Comparison of ENCODE assay signal across 9 cellular contexts in the genomic region with DNA sequence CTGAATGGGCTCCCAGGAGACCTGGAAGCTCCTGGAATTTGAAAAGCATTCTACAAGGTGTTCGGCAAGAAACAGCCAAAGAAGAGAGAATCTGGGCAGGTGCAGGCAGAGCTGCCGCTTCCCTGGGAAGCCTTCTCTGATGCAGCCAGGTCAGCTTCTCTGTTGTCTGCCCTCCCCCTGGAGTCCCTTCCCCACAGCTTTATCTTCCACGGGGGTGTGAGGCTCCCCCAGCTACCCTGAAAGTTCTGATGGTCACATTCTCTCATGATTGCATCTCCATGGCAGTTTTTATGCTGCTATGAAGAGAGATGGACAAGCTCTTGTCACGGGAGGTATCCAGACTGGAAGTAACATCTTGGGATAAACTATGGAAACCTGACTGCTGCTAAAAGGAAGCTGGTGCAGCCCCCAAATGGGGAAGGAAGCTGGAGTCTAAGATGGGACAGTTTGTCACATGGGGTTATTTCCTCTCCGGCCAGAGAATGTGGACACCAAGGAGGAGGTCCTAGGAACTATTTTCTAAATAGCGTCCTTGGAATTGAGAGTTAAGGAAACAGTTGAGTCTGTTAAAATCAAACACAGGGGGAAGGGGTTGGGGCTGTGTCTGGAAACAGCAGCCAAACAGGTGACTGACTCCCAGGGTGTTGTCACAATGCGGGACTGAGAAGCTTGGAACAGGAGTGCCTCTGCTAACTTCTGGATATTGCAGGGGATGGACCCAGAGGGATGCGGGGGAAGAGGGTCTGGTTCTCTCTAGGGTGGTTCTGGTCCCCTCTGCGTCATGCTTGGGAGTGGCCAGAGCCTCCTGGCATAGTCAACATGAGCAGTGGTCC.
DNase-seq lines count a peak whose midpoint lies in the region; ATAC-seq and TF ChIP-seq lines count a peak whose summit lies in the region.
"Had no signal": no experiment of that assay in that cellular context is flagged by ENCODE, and none has a peak within 500 bp of the region (broad histone marks: within the 10 kb centered on the region; RNA-seq: fewer than 3 reads in every experiment).

No MANE protein-coding gene starts in this region.

- H3K27ac ChIP-seq in left lung (peak overlapping the region in 1 of 2 donors; percentile 53), spleen (peak overlapping the region in 5 of 8 donors; percentile 20 to 48 (median 42))
- H3K27ac ChIP-seq: vagina had no signal

- H3K36me3 ChIP-seq in left lung = peaks cover 0 to 80% of the 10 kb centered on the region in 2 donors
- peaks cover 0 to 100% (median 65%) of the 10 kb centered on the region in 6 donors for H3K36me3 ChIP-seq in spleen

- 51 to 72% (median 58%) methylated on average over 9 of the region's 9 CpGs for WGBS in spleen, 5 donors

- no peak for TF ChIP-seq POLR2A in spleen (IDR thresholded peaks at IDR 0.05)

- H3K4me1 ChIP-seq in left lung (peaks cover 4 to 28% of the 10 kb centered on the region in 2 donors), spleen (peaks cover 22 to 82% (median 47%) of the 10 kb centered on the region in 6 donors)

- no peak for ATAC-seq in activated CD8-positive, alpha-beta T cell treated with anti-CD3 and anti-CD28 coated beads, Interleukin-2, amount 10 ng/mL, durations not matched to agents 7 days and 5 days
- ATAC-seq in left lung (peak; percentile 10), GM18519 (IDR thresholded peaks at IDR 0.05; ENCODE audit: low FRiP score, unreplicated experiment) (no peak)

- peaks cover 17% of the 10 kb centered on the region for H3K36me3 Mint-ChIP-seq in HFFc6 (ENCODE audit: low read depth)
- H3K36me3 Mint-ChIP-seq in activated CD8-positive, alpha-beta T cell treated with anti-CD3 and anti-CD28 coated beads, Interleukin-2, amount 10 ng/mL, durations not matched to agents 7 days and 5 days (ENCODE audit: low read depth) = peaks cover 20% of the 10 kb centered on the region

- H3K4me3 ChIP-seq in left lung = no peak overlapping the region
- no peak overlapping the region for H3K4me3 ChIP-seq in spleen
- H3K4me3 ChIP-seq: vagina had no signal

- H3K4me1 Mint-ChIP-seq in HFFc6 (ENCODE audit: low read depth) = peaks cover 9% of the 10 kb centered on the region; the same call in 1 of the 2 replicates
- peaks cover 3% of the 10 kb centered on the region for H3K4me1 Mint-ChIP-seq in activated CD8-positive, alpha-beta T cell treated with anti-CD3 and anti-CD28 coated beads, Interleukin-2, amount 10 ng/mL, durations not matched to agents 7 days and 5 days (ENCODE audit: low read depth)

- no peak overlapping the region for H3K4me3 Mint-ChIP-seq in HFFc6
- no peak overlapping the region for H3K4me3 Mint-ChIP-seq in activated CD8-positive, alpha-beta T cell treated with anti-CD3 and anti-CD28 coated beads, Interleukin-2, amount 10 ng/mL, durations not matched to agents 7 days and 5 days

- peaks cover 6% of the 10 kb centered on the region for H3K27me3 Mint-ChIP-seq in HFFc6 (ENCODE audit: insufficient read depth)
- no peaks in the 10 kb centered on the region for H3K27me3 Mint-ChIP-seq in activated CD8-positive, alpha-beta T cell treated with anti-CD3 and anti-CD28 coated beads, Interleukin-2, amount 10 ng/mL, durations not matched to agents 7 days and 5 days (ENCODE audit: low read depth)

- DNase-seq in HFFc6 (no peak), left lung (peak in 1 of 2 donors; percentile 36), spleen (no peak), OCI-M2 (lab: John Stamatoyannopoulos, UW; ENCODE audit: unreplicated experiment) (no peak), AG20443 (ENCODE audit: low spot score) (no peak)
- no peak for DNase-seq in activated CD8-positive, alpha-beta T cell treated with anti-CD3 and anti-CD28 coated beads, Interleukin-2, amount 10 ng/mL, durations not matched to agents 7 days and 5 days
- DNase-seq: NCI-H510A treated with DMSO at 0.1 percent for 48 hours had no signal

- intact Hi-C loops in left lung (cut with DNase I) (no loop called here), spleen (cut with DNase I; ENCODE audit: low total_unique reads) (no loop called here)

- peak overlapping the region; percentile 8; the same call in 1 of the 2 replicates for H3K27ac Mint-ChIP-seq in HFFc6
- peak overlapping the region; percentile 67 for H3K27ac Mint-ChIP-seq in activated CD8-positive, alpha-beta T cell treated with anti-CD3 and anti-CD28 coated beads, Interleukin-2, amount 10 ng/mL, durations not matched to agents 7 days and 5 days

- TF ChIP-seq CTCF in HFFc6 (IDR thresholded peaks at IDR 0.05) (no peak), left lung (IDR thresholded peaks at IDR 0.05) (no peak), spleen (IDR thresholded peaks at IDR 0.05 in 8 of 11, conservative IDR thresholded peaks at IDR 0.05 in 3 of 11) (no peak)

- H3K9me3 ChIP-seq in left lung (no peaks in the 10 kb centered on the region), spleen (no peaks in the 10 kb centered on the region)
- H3K9me3 ChIP-seq: vagina had no signal

- no peaks in the 10 kb centered on the region for H3K27me3 ChIP-seq in left lung
- no peaks in the 10 kb centered on the region for H3K27me3 ChIP-seq in spleen (replicated peaks in 1 of 7)
- H3K27me3 ChIP-seq: vagina had no signal

- H3K9me3 Mint-ChIP-seq in HFFc6 = no peaks in the 10 kb centered on the region
- no peaks in the 10 kb centered on the region for H3K9me3 Mint-ChIP-seq in activated CD8-positive, alpha-beta T cell treated with anti-CD3 and anti-CD28 coated beads, Interleukin-2, amount 10 ng/mL, durations not matched to agents 7 days and 5 days (ENCODE audit: insufficient read depth)

- POLR2A ChIA-PET in activated CD8-positive, alpha-beta T cell treated with anti-CD3 and anti-CD28 coated beads, Interleukin-2, amount 10 ng/mL, durations not matched to agents 7 days and 5 days (lab: Charles Lee) = interaction anchor here (0.6 to 0.8 kb wide), 2 partner anchors 12 kb away, joined by 3 read pairs; no protein-coding TSS in a partner anchor

- CTCF ChIA-PET in activated CD8-positive, alpha-beta T cell treated with anti-CD3 and anti-CD28 coated beads, Interleukin-2, amount 10 ng/mL, durations not matched to agents 7 days and 5 days (lab: Charles Lee) = interaction anchor here (1.0 to 1.7 kb wide), 2 partner anchors 10 to 34 kb away, joined by 4 read pairs; no protein-coding TSS in a partner anchor
